1 cellular context compared by ENCODE assay signal in genomic region chr4:77075869-77076801, GRCh38.
A peak's percentile ranks its signal among the peaks of the same experiment; 100 is the strongest.
TF ChIP-seq lines count a peak whose summit lies in the region.

Gene CCNI, minus strand, starts transcription at chr4:77075989. Its CDS starts 9,627 bp downstream, at chr4:77066362.

TF ChIP-seq in K562, 482 proteins besides CTCF, POLR2A, EP300 and RAD21 (continued from another document and continues in another):
- TF ChIP-seq MAX (CRISPR knock-in tag; IDR thresholded peaks at IDR 0.05): peak; percentile 57
- peak; percentile 84 for TF ChIP-seq ARID1B (IDR thresholded peaks at IDR 0.05)
- peak; percentile 59; the same call in 1 of the 2 replicates for TF ChIP-seq PYGO2 (tag; IDR thresholded peaks at IDR 0.05)
- TF ChIP-seq NR2F6 (CRISPR knock-in tag; IDR thresholded peaks at IDR 0.05): no peak
- no peak for TF ChIP-seq PBX2 (CRISPR knock-in tag; IDR thresholded peaks at IDR 0.05; ENCODE audit: low read depth)
- TF ChIP-seq PBX2 (tag; conservative IDR thresholded peaks at IDR 0.05; ENCODE audit: low read depth): no peak
- TF ChIP-seq SP1 (CRISPR knock-in tag; IDR thresholded peaks at IDR 0.05): peak; percentile 99
- peak; percentile 78 for TF ChIP-seq KLF6 (CRISPR knock-in tag; IDR thresholded peaks at IDR 0.05; ENCODE audit: borderline replicate concordance)
- no peak for TF ChIP-seq MTF1 (CRISPR knock-in tag; IDR thresholded peaks at IDR 0.05; ENCODE audit: borderline replicate concordance)
- peak; percentile 80 for TF ChIP-seq ZNF511 (CRISPR knock-in tag; IDR thresholded peaks at IDR 0.05)
- TF ChIP-seq HDAC8 (tag; IDR thresholded peaks at IDR 0.05): no peak
- TF ChIP-seq ZBTB26 (CRISPR knock-in tag; IDR thresholded peaks at IDR 0.05): peak; percentile 64; the same call in 1 of the 2 replicates
- TF ChIP-seq KDM2B (CRISPR knock-in tag; IDR thresholded peaks at IDR 0.05): 0 out of 2 replicates have a peak, but pooled peaks have one; percentile 7
- no peak; the same call in 1 of the 2 replicates for TF ChIP-seq PKNOX1 (IDR thresholded peaks at IDR 0.05)
- no peak for TF ChIP-seq GATA2 (CRISPR knock-in tag; IDR thresholded peaks at IDR 0.05)
- no peak for TF ChIP-seq BDP1 (IDR thresholded peaks at IDR 0.05; ENCODE audit: insufficient read depth, insufficient read length)
- TF ChIP-seq ZNF324 (CRISPR knock-in tag; IDR thresholded peaks at IDR 0.05): no peak
- no peak for TF ChIP-seq SLC30A9 (CRISPR knock-in tag; IDR thresholded peaks at IDR 0.05)
- TF ChIP-seq KHSRP (IDR thresholded peaks at IDR 0.05): peak; percentile 86
- TF ChIP-seq ZNF766 (CRISPR knock-in tag; conservative IDR thresholded peaks at IDR 0.05): peak; percentile 61; the same call in 1 of the 2 replicates
- peak; percentile 84 for TF ChIP-seq POLR2G (IDR thresholded peaks at IDR 0.05; ENCODE audit: low read depth, low read length)
- TF ChIP-seq ZKSCAN1 (IDR thresholded peaks at IDR 0.05; ENCODE audit: low read depth, low read length): peak; percentile 65; the same call in 1 of the 2 replicates
- TF ChIP-seq EHMT2 (IDR thresholded peaks at IDR 0.05): 0 out of 2 replicates have a peak, but pooled peaks have one; percentile 51
- no peak for TF ChIP-seq ZNF592 (IDR thresholded peaks at IDR 0.05)
- peak; percentile 62 for TF ChIP-seq L3MBTL2 (IDR thresholded peaks at IDR 0.05)
- TF ChIP-seq KAT8 (IDR thresholded peaks at IDR 0.05; ENCODE audit: low read depth): no peak
- TF ChIP-seq RBM17 (IDR thresholded peaks at IDR 0.05; ENCODE audit: borderline replicate concordance, low read depth, low read length): no peak
- peak; percentile 48; the same call in 1 of the 2 replicates for TF ChIP-seq ARID4B (CRISPR knock-in tag; IDR thresholded peaks at IDR 0.05)
- peak; percentile 22; the same call in 1 of the 2 replicates for TF ChIP-seq STAT5A (IDR thresholded peaks at IDR 0.05; ENCODE audit: borderline replicate concordance, low read length)
- TF ChIP-seq HNRNPL (IDR thresholded peaks at IDR 0.05; ENCODE audit: low read depth, low read length): no peak
- peak; percentile 90 for TF ChIP-seq ZZZ3 (IDR thresholded peaks at IDR 0.05)
- TF ChIP-seq ZNF407 (IDR thresholded peaks at IDR 0.05; ENCODE audit: low read depth): no peak
